In genomic region chr19:4968462-4969291, GRCh38 we compare ENCODE assay signal across 1 cellular context.
TF ChIP-seq lines count a peak whose summit lies in the region.

Gene KDM4B, plus strand, starts transcription at chr19:4969113. Its CDS starts 63,778 bp downstream, at chr19:5032891.

TF ChIP-seq in K562, 482 proteins besides CTCF, POLR2A, EP300 and RAD21 (continued from another document and continues in another):
- TF ChIP-seq HMGXB4 (CRISPR knock-in tag; IDR thresholded peaks at IDR 0.05) (no peak), ZFP1 (CRISPR knock-in tag; IDR thresholded peaks at IDR 0.05) (no peak), SRSF7 (optimal IDR thresholded peaks at IDR 0.05; ENCODE audit: low read depth, low read length) (no peak), NR2C1 (IDR thresholded peaks at IDR 0.05) (no peak), NR2C1 (tag; IDR thresholded peaks at IDR 0.05) (no peak), TBL1XR1 (IDR thresholded peaks at IDR 0.05; ENCODE audit: low read length in 2 of 2) (0 out of 4 replicates have a peak, but pooled peaks of 1 of the 2 experiments have one; percentile 38), ZMIZ1 (IDR thresholded peaks at IDR 0.05; ENCODE audit: low read depth in 2 of 2, low read length in 2 of 2) (peak in 1 of 2 experiments; percentile 40; a peak in 1 of 4 replicates), NBN (IDR thresholded peaks at IDR 0.05; ENCODE audit: low read depth) (0 out of 2 replicates have a peak, but pooled peaks have one; percentile 21), ZFP36 (IDR thresholded peaks at IDR 0.05; ENCODE audit: low read depth, low read length, partially characterized antibody) (no peak), RBM15 (IDR thresholded peaks at IDR 0.05; ENCODE audit: insufficient read depth, low read length) (no peak), KDM1A (IDR thresholded peaks at IDR 0.05) (peak in 1 of 2 experiments; percentile 59; a peak in 1 of 4 replicates), NR2C2 (CRISPR knock-in tag; IDR thresholded peaks at IDR 0.05) (no peak), NR2C2 (tag; IDR thresholded peaks at IDR 0.05) (peak; percentile 19; the same call in 1 of the 2 replicates), GTF3C2 (IDR thresholded peaks at IDR 0.05; ENCODE audit: borderline replicate concordance, extremely low read depth, insufficient read length) (peak; percentile 98), HMG20B (CRISPR knock-in tag; IDR thresholded peaks at IDR 0.05) (no peak), HINFP (tag; conservative IDR thresholded peaks at IDR 0.05; ENCODE audit: low read depth) (no peak), JUNB (CRISPR knock-in tag; conservative IDR thresholded peaks at IDR 0.05) (no peak), ARID2 (IDR thresholded peaks at IDR 0.05) (no peak), CCNT2 (IDR thresholded peaks at IDR 0.05; ENCODE audit: borderline replicate concordance, extremely low read depth, insufficient read length, low read depth, low read length) (peak; percentile 74), HDAC8 (tag; IDR thresholded peaks at IDR 0.05) (no peak), GTF2F1 (IDR thresholded peaks at IDR 0.05; ENCODE audit: low read depth, low read length) (no peak), HDAC3 (IDR thresholded peaks at IDR 0.05; ENCODE audit: borderline replicate concordance, partially characterized antibody) (no peak), ELF1 (tag; IDR thresholded peaks at IDR 0.05) (no peak), BCL6 (CRISPR knock-in tag; IDR thresholded peaks at IDR 0.05) (no peak), NFIC (IDR thresholded peaks at IDR 0.05) (no peak), ARID3A (IDR thresholded peaks at IDR 0.05; ENCODE audit: borderline replicate concordance, low read depth, low read length) (peak; percentile 79; the same call in 1 of the 2 replicates), BRCA1 (IDR thresholded peaks at IDR 0.05) (no peak), BRCA1 (CRISPR knock-in tag; IDR thresholded peaks at IDR 0.05) (no peak), ZKSCAN1 (IDR thresholded peaks at IDR 0.05; ENCODE audit: low read depth, low read length) (peak; percentile 41; the same call in 1 of the 2 replicates), ZNF592 (IDR thresholded peaks at IDR 0.05) (no peak), ATF1 (CRISPR knock-in tag; IDR thresholded peaks at IDR 0.05) (0 out of 2 replicates have a peak, but pooled peaks have one; percentile 19), ATF1 (tag; IDR thresholded peaks at IDR 0.05) (peak; percentile 98), TFAP4 (CRISPR knock-in tag; IDR thresholded peaks at IDR 0.05; ENCODE audit: borderline replicate concordance) (peak; percentile 91), DPF2 (IDR thresholded peaks at IDR 0.05) (no peak), ASH1L (IDR thresholded peaks at IDR 0.05; ENCODE audit: borderline replicate concordance, low read depth, partially characterized antibody) (peak; percentile 99), HDAC6 (IDR thresholded peaks at IDR 0.05; ENCODE audit: low read depth, low read length) (no peak), ZNF23 (CRISPR knock-in tag; IDR thresholded peaks at IDR 0.05) (no peak), FUS (optimal IDR thresholded peaks at IDR 0.05; ENCODE audit: low read depth, low read length) (peak; percentile 77), BACH1 (tag; IDR thresholded peaks at IDR 0.05) (no peak), ZNF3 (CRISPR knock-in tag; IDR thresholded peaks at IDR 0.05) (no peak), BCOR (IDR thresholded peaks at IDR 0.05) (peak; percentile 76), ZNF197 (CRISPR knock-in tag; IDR thresholded peaks at IDR 0.05; ENCODE audit: low read depth) (no peak), XRCC3 (IDR thresholded peaks at IDR 0.05) (no peak), CBX5 (IDR thresholded peaks at IDR 0.05; ENCODE audit: borderline replicate concordance, low read depth) (no peak), ARNT (IDR thresholded peaks at IDR 0.05) (peak in 1 of 2 experiments; percentile 79; a peak in 3 of 4 replicates), TAF15 (IDR thresholded peaks at IDR 0.05; ENCODE audit: low read depth, low read length) (no peak), NELFE (IDR thresholded peaks at IDR 0.05; ENCODE audit: insufficient read depth, insufficient read length) (peak; percentile 32), GATAD2A (IDR thresholded peaks at IDR 0.05) (no peak), USF1 (CRISPR knock-in tag; IDR thresholded peaks at IDR 0.05) (peak; percentile 97), POLR2G (IDR thresholded peaks at IDR 0.05; ENCODE audit: low read depth, low read length) (peak; percentile 99), RNF2 (IDR thresholded peaks at IDR 0.05) (no peak), HMGN3 (IDR thresholded peaks at IDR 0.05; ENCODE audit: borderline replicate concordance, extremely low read depth, insufficient read length, low read depth, low read length) (peak; percentile 72)
